14 cellular contexts compared by ENCODE assay signal in genomic region chr4:184504385-184504784, GRCh38. TPM values are rescaled to one million over a fixed set of nuclear protein-coding genes. Genes with fewer than 3 reads are reported as not detected.
DNase-seq lines count a peak whose midpoint lies in the region; ATAC-seq, FAIRE-seq and TF ChIP-seq lines count a peak whose summit lies in the region.
"Had no signal": no experiment of that assay in that cellular context is flagged by ENCODE, and none has a peak within 500 bp of the region (broad histone marks: within the 10 kb centered on the region; RNA-seq: fewer than 3 reads in every experiment).

No MANE protein-coding gene starts in this region.

- no peak for TF ChIP-seq POLR2A in GM12892 (IDR thresholded peaks at IDR 0.05; ENCODE audit: low read depth, low read length)

- H3K4me1 Mint-ChIP-seq in CD4-positive, CD25-positive, alpha-beta regulatory T cell, result peaks cover 12 to 28% (median 21%) of the 10 kb centered on the region in 4 donors
- H3K4me1 Mint-ChIP-seq in activated T-helper 17 cell treated with anti-CD3 and anti-CD28 coated beads, Interleukin-2, amount 50 U/mL, for 72 hours, result peaks cover 18% of the 10 kb centered on the region
- peaks cover 46 to 73% (median 50%) of the 10 kb centered on the region in 3 donors for H3K4me1 Mint-ChIP-seq in naive B cell

- no peaks in the 10 kb centered on the region for H3K9me3 ChIP-seq in CD4-positive, CD25-positive, alpha-beta regulatory T cell (ENCODE audit: control insufficient read depth in 2 of 2, low read length in 2 of 2)
- H3K9me3 ChIP-seq: pancreas had no signal

- H3K27ac ChIP-seq in CD4-positive, CD25-positive, alpha-beta regulatory T cell (ENCODE audit: insufficient read depth, low read length, poor library complexity, severe bottlenecking), result no peak overlapping the region
- H3K27ac ChIP-seq: C4-2B, pancreas, WERI-Rb-1 had no signal

- H3K36me3 Mint-ChIP-seq in CD4-positive, CD25-positive, alpha-beta regulatory T cell, result no peaks in the 10 kb centered on the region
- no peaks in the 10 kb centered on the region for H3K36me3 Mint-ChIP-seq in activated T-helper 17 cell treated with anti-CD3 and anti-CD28 coated beads, Interleukin-2, amount 50 U/mL, for 72 hours (ENCODE audit: low read depth)
- no peaks in the 10 kb centered on the region for H3K36me3 Mint-ChIP-seq in naive B cell

- H3K4me3 Mint-ChIP-seq in CD4-positive, CD25-positive, alpha-beta regulatory T cell, result peak overlapping the region in 2 of 4 donors; percentile 75 to 77
- H3K4me3 Mint-ChIP-seq in activated T-helper 17 cell treated with anti-CD3 and anti-CD28 coated beads, Interleukin-2, amount 50 U/mL, for 72 hours, result peak overlapping the region; percentile 67
- H3K4me3 Mint-ChIP-seq in naive B cell, result peak overlapping the region; percentile 79 to 96 (median 89)

- peak overlapping the region; percentile 58 for H3K4me3 ChIP-seq in CD4-positive, CD25-positive, alpha-beta regulatory T cell (ENCODE audit: low read depth, low read length)
- H3K4me3 ChIP-seq: pancreas had no signal

- H3K27ac Mint-ChIP-seq in CD4-positive, CD25-positive, alpha-beta regulatory T cell, result peak overlapping the region; percentile 70 to 93 (median 92)
- peak overlapping the region; percentile 89 for H3K27ac Mint-ChIP-seq in activated T-helper 17 cell treated with anti-CD3 and anti-CD28 coated beads, Interleukin-2, amount 50 U/mL, for 72 hours
- H3K27ac Mint-ChIP-seq in naive B cell, result peak overlapping the region; percentile 82 to 98 (median 92)

- H3K27me3 Mint-ChIP-seq in CD4-positive, CD25-positive, alpha-beta regulatory T cell, result no peaks in the 10 kb centered on the region
- H3K27me3 Mint-ChIP-seq in activated T-helper 17 cell treated with anti-CD3 and anti-CD28 coated beads, Interleukin-2, amount 50 U/mL, for 72 hours, result no peaks in the 10 kb centered on the region
- no peaks in the 10 kb centered on the region for H3K27me3 Mint-ChIP-seq in naive B cell

- peak; percentile 27 for FAIRE-seq in GM12892 (lab: Jason Lieb, UNC)
- FAIRE-seq: G401.6, pancreas, small intestine had no signal

- no peak for ATAC-seq in CD4-positive, CD25-positive, alpha-beta regulatory T cell (ENCODE audit: low read depth in 2 of 2)
- no peak for ATAC-seq in activated T-helper 17 cell treated with anti-CD3 and anti-CD28 coated beads, Interleukin-2, amount 50 U/mL, for 72 hours (replicated peaks)
- no peak for ATAC-seq in naive B cell (ENCODE audit: low read depth in 2 of 2)

- H3K9me3 Mint-ChIP-seq in CD4-positive, CD25-positive, alpha-beta regulatory T cell, result no peaks in the 10 kb centered on the region
- no peaks in the 10 kb centered on the region for H3K9me3 Mint-ChIP-seq in activated T-helper 17 cell treated with anti-CD3 and anti-CD28 coated beads, Interleukin-2, amount 50 U/mL, for 72 hours
- H3K9me3 Mint-ChIP-seq in naive B cell, result no peaks in the 10 kb centered on the region

- H3K36me3 ChIP-seq in CD4-positive, CD25-positive, alpha-beta regulatory T cell (ENCODE audit: control insufficient read depth, insufficient read depth, low read length), result no peaks in the 10 kb centered on the region
- H3K36me3 ChIP-seq: pancreas, WERI-Rb-1 had no signal

- H3K4me1 ChIP-seq in CD4-positive, CD25-positive, alpha-beta regulatory T cell (ENCODE audit: control insufficient read depth, insufficient read depth, low read length, poor library complexity, severe bottlenecking), result peaks cover 15% of the 10 kb centered on the region
- H3K4me1 ChIP-seq: pancreas had no signal

- DNase-seq in CD4-positive, CD25-positive, alpha-beta regulatory T cell, result no peak
- DNase-seq in GM12892 (ENCODE audit: insufficient read length) (no peak), naive B cell (no peak), NOMO-1 treated with DMSO at 0.1 percent for 48 hours (lab: John Stamatoyannopoulos, UW; ENCODE audit: unreplicated experiment) (no peak), DMS53 (lab: John Stamatoyannopoulos, UW) (no peak), DMS79 (lab: John Stamatoyannopoulos, UW) (no peak)
- DNase-seq: NCI-H1436 treated with DMSO at 0.1 percent for 48 hours, NCI-H446, small intestine, WERI-Rb-1 had no signal

- H3K27me3 ChIP-seq in CD4-positive, CD25-positive, alpha-beta regulatory T cell (ENCODE audit: control insufficient read depth, insufficient read depth, low read length), result no peaks in the 10 kb centered on the region
- H3K27me3 ChIP-seq: pancreas had no signal

RNA-seq across cellular contexts. Expression of gene IRF2, which starts 30.0 kb away (rescaled TPM):
- total RNA-seq in CD4-positive, CD25-positive, alpha-beta regulatory T cell, result 63.4 TPM
- polyA plus RNA-seq in CD4-positive, CD25-positive, alpha-beta regulatory T cell, result 100 to 1,000 TPM in 2 of 4 donors, 10 to 100 TPM in 2; 96.8 to 112 (median 102) TPM
- 68.6 TPM for polyA plus RNA-seq in GM12892 (2012; ENCODE audit: missing spikeins)
- total RNA-seq in activated T-helper 17 cell treated with anti-CD3 and anti-CD28 coated beads, Interleukin-2, amount 50 U/mL, for 72 hours, result 10 to 100 TPM; 48.1 to 61.7 TPM
- 100 to 1,000 TPM; 119 to 174 (median 151) TPM for polyA plus RNA-seq in naive B cell (ENCODE audit: low read depth in 6 of 6)
